In the genomic region with DNA sequence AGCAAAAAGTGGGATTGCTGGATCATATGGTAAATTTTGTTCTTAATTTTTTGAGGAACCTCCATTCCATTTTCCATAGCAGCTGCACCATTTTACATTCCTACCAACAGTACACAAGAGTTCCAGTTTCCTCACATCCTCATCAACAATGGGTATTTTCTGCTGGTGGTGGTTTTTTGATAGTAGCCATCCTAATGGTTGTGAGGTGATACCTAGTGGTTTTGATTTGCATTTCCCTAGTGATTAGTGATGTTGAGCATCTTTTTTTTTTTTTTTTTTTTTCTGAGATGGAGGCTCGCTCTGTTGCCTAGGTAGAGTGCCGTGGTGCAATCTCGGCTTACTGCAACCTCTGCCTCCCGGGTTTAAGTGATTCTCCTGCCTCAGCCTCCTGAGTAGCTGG, we compare ENCODE assay signal across 22 cellular contexts. TPM values are rescaled to one million over a fixed set of nuclear protein-coding genes. Genes with fewer than 3 reads are reported as not detected.
DNase-seq lines count a peak whose midpoint lies in the region; ATAC-seq and TF ChIP-seq lines count a peak whose summit lies in the region.
"Had no signal": no experiment of that assay in that cellular context is flagged by ENCODE, and none has a peak within 500 bp of the region (broad histone marks: within the 10 kb centered on the region; RNA-seq: fewer than 3 reads in every experiment).

No MANE protein-coding gene starts in this region.

- peaks cover 12% of the 10 kb centered on the region for H3K9me3 Mint-ChIP-seq in activated CD8-positive, alpha-beta T cell treated with anti-CD3 and anti-CD28 coated beads for 36 hours
- peaks cover 16% of the 10 kb centered on the region for H3K9me3 Mint-ChIP-seq in activated CD8-positive, alpha-beta T cell treated with anti-CD3 and anti-CD28 coated beads, Interleukin-2, amount 10 ng/mL, durations not matched to agents 7 days and 5 days (ENCODE audit: insufficient read depth)
- peaks cover 0 to 3% (median 2%) of the 10 kb centered on the region in 3 donors for H3K9me3 Mint-ChIP-seq in IgD-negative memory B cell
- peaks cover 13% of the 10 kb centered on the region for H3K9me3 Mint-ChIP-seq in dendritic cell treated with granulocyte-macrophage colony-stimulating factor and Interleukin-4, amounts not matched to agents 40 ng/mL and 50 ng/mL, for 4 days
- H3K9me3 Mint-ChIP-seq in stimulated activated naive B cell treated with anti-CD40 and anti-IgM and Interleukin-4, amounts not matched to agents 10 μg/mL and 1 μg/mL and 100 μg/mL, for 72 hours: peaks cover 2 to 4% of the 10 kb centered on the region in 2 donors

- H3K36me3 Mint-ChIP-seq in activated CD8-positive, alpha-beta T cell treated with anti-CD3 and anti-CD28 coated beads for 36 hours (ENCODE audit: low read depth): peaks cover 49% of the 10 kb centered on the region
- peaks cover 61% of the 10 kb centered on the region for H3K36me3 Mint-ChIP-seq in activated CD8-positive, alpha-beta T cell treated with anti-CD3 and anti-CD28 coated beads, Interleukin-2, amount 10 ng/mL, durations not matched to agents 7 days and 5 days (ENCODE audit: low read depth)
- peaks cover 22% of the 10 kb centered on the region for H3K36me3 Mint-ChIP-seq in IgD-negative memory B cell
- peaks cover 85% of the 10 kb centered on the region for H3K36me3 Mint-ChIP-seq in dendritic cell treated with granulocyte-macrophage colony-stimulating factor and Interleukin-4, amounts not matched to agents 40 ng/mL and 50 ng/mL, for 4 days (ENCODE audit: low read depth)
- H3K36me3 Mint-ChIP-seq in stimulated activated naive B cell treated with anti-CD40 and anti-IgM and Interleukin-4, amounts not matched to agents 10 μg/mL and 1 μg/mL and 100 μg/mL, for 72 hours: peaks cover 35 to 47% of the 10 kb centered on the region in 2 donors

- DNase-seq in activated CD8-positive, alpha-beta T cell treated with anti-CD3 and anti-CD28 coated beads for 36 hours: no peak
- no peak for DNase-seq in activated CD8-positive, alpha-beta T cell treated with anti-CD3 and anti-CD28 coated beads, Interleukin-2, amount 10 ng/mL, durations not matched to agents 7 days and 5 days
- DNase-seq in stimulated activated naive B cell treated with anti-CD40 and anti-IgM and Interleukin-4, amounts not matched to agents 10 μg/mL and 1 μg/mL and 100 μg/mL, for 72 hours: no peak
- DNase-seq in NCI-H748 (lab: John Stamatoyannopoulos, UW; ENCODE audit: unreplicated experiment): no peak
- DNase-seq in activated effector memory CD4-positive, alpha-beta T cell treated with Interleukin-2 at 50 U/mL for 16 hours: no peak
- DNase-seq: BE2C, COR-L47, DMS53, GOT3, HFFc6, IMR-90, NCI-H1048, NCI-H1417, NCI-H1694, NCI-H2081, NCI-H2227 treated with DMSO at 0.1 percent for 48 hours, NCI-H526 treated with DMSO at 0.1 percent for 48 hours, SHP77 had no signal

- no peaks in the 10 kb centered on the region for H3K27me3 Mint-ChIP-seq in activated CD8-positive, alpha-beta T cell treated with anti-CD3 and anti-CD28 coated beads for 36 hours
- no peaks in the 10 kb centered on the region for H3K27me3 Mint-ChIP-seq in activated CD8-positive, alpha-beta T cell treated with anti-CD3 and anti-CD28 coated beads, Interleukin-2, amount 10 ng/mL, durations not matched to agents 7 days and 5 days (ENCODE audit: low read depth)
- H3K27me3 Mint-ChIP-seq in IgD-negative memory B cell: no peaks in the 10 kb centered on the region
- no peaks in the 10 kb centered on the region for H3K27me3 Mint-ChIP-seq in dendritic cell treated with granulocyte-macrophage colony-stimulating factor and Interleukin-4, amounts not matched to agents 40 ng/mL and 50 ng/mL, for 4 days
- H3K27me3 Mint-ChIP-seq in stimulated activated naive B cell treated with anti-CD40 and anti-IgM and Interleukin-4, amounts not matched to agents 10 μg/mL and 1 μg/mL and 100 μg/mL, for 72 hours: no peaks in the 10 kb centered on the region

- no peak for ATAC-seq in activated CD8-positive, alpha-beta T cell treated with anti-CD3 and anti-CD28 coated beads for 36 hours
- no peak for ATAC-seq in activated CD8-positive, alpha-beta T cell treated with anti-CD3 and anti-CD28 coated beads, Interleukin-2, amount 10 ng/mL, durations not matched to agents 7 days and 5 days
- peak; percentile 34 to 55 for ATAC-seq in stimulated activated naive B cell treated with anti-CD40 and anti-IgM and Interleukin-4, amounts not matched to agents 10 μg/mL and 1 μg/mL and 100 μg/mL, for 72 hours (replicated peaks)
- no peak for ATAC-seq in HG03025 (IDR thresholded peaks at IDR 0.05; ENCODE audit: low FRiP score, unreplicated experiment)

- H3K4me3 Mint-ChIP-seq in activated CD8-positive, alpha-beta T cell treated with anti-CD3 and anti-CD28 coated beads for 36 hours: no peak overlapping the region
- H3K4me3 Mint-ChIP-seq in activated CD8-positive, alpha-beta T cell treated with anti-CD3 and anti-CD28 coated beads, Interleukin-2, amount 10 ng/mL, durations not matched to agents 7 days and 5 days: no peak overlapping the region
- no peak overlapping the region for H3K4me3 Mint-ChIP-seq in IgD-negative memory B cell
- H3K4me3 Mint-ChIP-seq in dendritic cell treated with granulocyte-macrophage colony-stimulating factor and Interleukin-4, amounts not matched to agents 40 ng/mL and 50 ng/mL, for 4 days: no peak overlapping the region
- no peak overlapping the region for H3K4me3 Mint-ChIP-seq in stimulated activated naive B cell treated with anti-CD40 and anti-IgM and Interleukin-4, amounts not matched to agents 10 μg/mL and 1 μg/mL and 100 μg/mL, for 72 hours
- H3K4me3 Mint-ChIP-seq: CD14-positive monocyte, HFFc6 had no signal

- no peak for TF ChIP-seq CTCF in activated CD8-positive, alpha-beta T cell treated with anti-CD3 and anti-CD28 coated beads for 36 hours (IDR thresholded peaks at IDR 0.05)

- H3K27ac Mint-ChIP-seq in activated CD8-positive, alpha-beta T cell treated with anti-CD3 and anti-CD28 coated beads for 36 hours: peak overlapping the region; percentile 5
- H3K27ac Mint-ChIP-seq in activated CD8-positive, alpha-beta T cell treated with anti-CD3 and anti-CD28 coated beads, Interleukin-2, amount 10 ng/mL, durations not matched to agents 7 days and 5 days: no peak overlapping the region
- H3K27ac Mint-ChIP-seq in IgD-negative memory B cell: peak overlapping the region; percentile 65 to 78 (median 74)
- H3K27ac Mint-ChIP-seq in dendritic cell treated with granulocyte-macrophage colony-stimulating factor and Interleukin-4, amounts not matched to agents 40 ng/mL and 50 ng/mL, for 4 days: peak overlapping the region; percentile 61
- no peak overlapping the region for H3K27ac Mint-ChIP-seq in stimulated activated naive B cell treated with anti-CD40 and anti-IgM and Interleukin-4, amounts not matched to agents 10 μg/mL and 1 μg/mL and 100 μg/mL, for 72 hours
- H3K27ac Mint-ChIP-seq: HFFc6 had no signal

- H3K4me1 Mint-ChIP-seq in activated CD8-positive, alpha-beta T cell treated with anti-CD3 and anti-CD28 coated beads for 36 hours (ENCODE audit: low read depth): peaks cover 9% of the 10 kb centered on the region
- H3K4me1 Mint-ChIP-seq in activated CD8-positive, alpha-beta T cell treated with anti-CD3 and anti-CD28 coated beads, Interleukin-2, amount 10 ng/mL, durations not matched to agents 7 days and 5 days (ENCODE audit: low read depth): peaks cover 14% of the 10 kb centered on the region
- peaks cover 9 to 17% (median 10%) of the 10 kb centered on the region in 3 donors for H3K4me1 Mint-ChIP-seq in IgD-negative memory B cell
- H3K4me1 Mint-ChIP-seq in dendritic cell treated with granulocyte-macrophage colony-stimulating factor and Interleukin-4, amounts not matched to agents 40 ng/mL and 50 ng/mL, for 4 days (ENCODE audit: low read depth): peaks cover 8% of the 10 kb centered on the region
- peaks cover 10 to 26% of the 10 kb centered on the region in 2 donors for H3K4me1 Mint-ChIP-seq in stimulated activated naive B cell treated with anti-CD40 and anti-IgM and Interleukin-4, amounts not matched to agents 10 μg/mL and 1 μg/mL and 100 μg/mL, for 72 hours

- POLR2A ChIA-PET in activated CD8-positive, alpha-beta T cell treated with anti-CD3 and anti-CD28 coated beads for 36 hours (lab: Charles Lee): no interaction called here
- POLR2A ChIA-PET in activated CD8-positive, alpha-beta T cell treated with anti-CD3 and anti-CD28 coated beads, Interleukin-2, amount 10 ng/mL, durations not matched to agents 7 days and 5 days (lab: Charles Lee): interaction anchor here (0.9 kb wide), 1 partner anchor 63 kb away, joined by 3 read pairs; no protein-coding TSS in a partner anchor

- intact Hi-C loops in activated CD8-positive, alpha-beta T cell treated with anti-CD3 and anti-CD28 coated beads for 36 hours (cut with micrococcal nuclease): loop anchor here (10.0 kb wide), 1 partner anchor 60 kb away; no protein-coding TSS in a partner anchor
- intact Hi-C loops in dendritic cell treated with granulocyte-macrophage colony-stimulating factor and Interleukin-4, amounts not matched to agents 40 ng/mL and 50 ng/mL, for 4 days (cut with micrococcal nuclease): no loop called here

- CTCF ChIA-PET in activated CD8-positive, alpha-beta T cell treated with anti-CD3 and anti-CD28 coated beads for 36 hours (lab: Charles Lee): no interaction called here
- CTCF ChIA-PET in activated CD8-positive, alpha-beta T cell treated with anti-CD3 and anti-CD28 coated beads, Interleukin-2, amount 10 ng/mL, durations not matched to agents 7 days and 5 days (lab: Charles Lee): no interaction called here

RNA-seq across cellular contexts. Expression of a gene that starts 30.5 kb away (rescaled TPM):
- total RNA-seq in activated CD8-positive, alpha-beta T cell treated with anti-CD3 and anti-CD28 coated beads for 36 hours: 10 to 100 TPM; 28.9 to 30.7 TPM
- 10 to 100 TPM; 22.9 TPM for total RNA-seq in activated CD8-positive, alpha-beta T cell treated with anti-CD3 and anti-CD28 coated beads, Interleukin-2, amount 10 ng/mL, durations not matched to agents 7 days and 5 days
- polyA plus RNA-seq in IgD-negative memory B cell: 56.9 TPM

Comparison
In these comparisons a context has a peak if more than half of its experiments do, and no peak if none do; other contexts are left out.
1. H3K27ac Mint-ChIP-seq: peak in activated CD8-positive, alpha-beta T cell treated with anti-CD3 and anti-CD28 coated beads for 36 hours (single experiment), IgD-negative memory B cell (3 of 3) and dendritic cell treated with granulocyte-macrophage colony-stimulating factor and Interleukin-4, amounts not matched to agents 40 ng/mL and 50 ng/mL, for 4 days (single experiment); none in activated CD8-positive, alpha-beta T cell treated with anti-CD3 and anti-CD28 coated beads, Interleukin-2, amount 10 ng/mL, durations not matched to agents 7 days and 5 days (single experiment) and stimulated activated naive B cell treated with anti-CD40 and anti-IgM and Interleukin-4, amounts not matched to agents 10 μg/mL and 1 μg/mL and 100 μg/mL, for 72 hours (single experiment).
2. ATAC-seq: peak in stimulated activated naive B cell treated with anti-CD40 and anti-IgM and Interleukin-4, amounts not matched to agents 10 μg/mL and 1 μg/mL and 100 μg/mL, for 72 hours (2 of 2); none in activated CD8-positive, alpha-beta T cell treated with anti-CD3 and anti-CD28 coated beads for 36 hours (single experiment), activated CD8-positive, alpha-beta T cell treated with anti-CD3 and anti-CD28 coated beads, Interleukin-2, amount 10 ng/mL, durations not matched to agents 7 days and 5 days (single experiment) and HG03025 (single experiment).